In the genomic region with DNA sequence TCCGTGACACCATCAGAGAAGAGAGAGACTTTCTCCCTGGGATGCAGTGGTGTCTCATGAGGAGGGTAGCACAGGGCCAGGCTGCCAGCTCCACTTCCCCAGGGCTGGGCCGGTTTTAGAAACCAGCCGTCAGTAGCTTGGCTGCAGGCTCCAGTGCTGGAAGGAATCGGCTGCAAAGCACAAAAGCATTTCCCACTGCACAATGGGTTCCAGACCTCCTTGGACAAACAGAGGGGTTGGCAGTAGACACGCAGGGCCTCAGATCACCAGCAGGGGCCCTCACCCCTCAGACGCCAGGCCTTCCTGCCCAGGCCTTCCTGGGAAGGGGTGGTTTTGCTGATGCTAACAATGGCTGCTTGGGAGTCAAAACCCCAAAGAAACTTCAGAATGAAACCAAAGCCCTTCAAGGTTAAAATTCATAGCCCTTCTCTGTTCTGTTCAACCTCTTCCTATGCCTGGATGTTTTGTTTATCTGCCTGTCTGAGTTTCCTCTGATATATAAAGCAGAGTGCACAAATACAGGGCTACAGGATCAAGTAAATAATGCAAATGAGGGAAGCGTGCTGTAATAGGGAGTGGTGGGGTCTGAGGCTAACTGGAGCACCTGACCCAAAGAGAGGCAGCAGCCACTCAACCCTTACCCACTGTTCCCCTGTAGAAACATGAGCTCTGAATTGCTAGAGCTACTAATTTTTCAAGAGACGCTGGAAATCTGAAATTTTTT, we compare ENCODE assay signal across 1 cellular context.
A peak's percentile ranks its signal among the peaks of the same experiment; 100 is the strongest.
TF ChIP-seq lines count a peak whose summit lies in the region.

No MANE protein-coding gene starts in this region.

TF ChIP-seq in HepG2, 621 proteins besides CTCF, POLR2A, EP300 and RAD21 (continued from another document and continues in another):
- TF ChIP-seq, protein P1, sequence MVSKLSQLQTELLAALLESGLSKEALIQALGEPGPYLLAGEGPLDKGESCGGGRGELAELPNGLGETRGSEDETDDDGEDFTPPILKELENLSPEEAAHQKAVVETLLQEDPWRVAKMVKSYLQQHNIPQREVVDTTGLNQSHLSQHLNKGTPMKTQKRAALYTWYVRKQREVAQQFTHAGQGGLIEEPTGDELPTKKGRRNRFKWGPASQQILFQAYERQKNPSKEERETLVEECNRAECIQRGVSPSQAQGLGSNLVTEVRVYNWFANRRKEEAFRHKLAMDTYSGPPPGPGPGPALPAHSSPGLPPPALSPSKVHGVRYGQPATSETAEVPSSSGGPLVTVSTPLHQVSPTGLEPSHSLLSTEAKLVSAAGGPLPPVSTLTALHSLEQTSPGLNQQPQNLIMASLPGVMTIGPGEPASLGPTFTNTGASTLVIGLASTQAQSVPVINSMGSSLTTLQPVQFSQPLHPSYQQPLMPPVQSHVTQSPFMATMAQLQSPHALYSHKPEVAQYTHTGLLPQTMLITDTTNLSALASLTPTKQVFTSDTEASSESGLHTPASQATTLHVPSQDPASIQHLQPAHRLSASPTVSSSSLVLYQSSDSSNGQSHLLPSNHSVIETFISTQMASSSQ (IDR thresholded peaks at IDR 0.05; ENCODE audit: low read depth) = no peak
- TF ChIP-seq, protein P1 (CRISPR knock-in tag; IDR thresholded peaks at IDR 0.05; ENCODE audit: borderline replicate concordance) = no peak
- no peak for TF ChIP-seq NR2F2 (IDR thresholded peaks at IDR 0.05; ENCODE audit: borderline replicate concordance, low read depth)
- TF ChIP-seq, protein P2, sequence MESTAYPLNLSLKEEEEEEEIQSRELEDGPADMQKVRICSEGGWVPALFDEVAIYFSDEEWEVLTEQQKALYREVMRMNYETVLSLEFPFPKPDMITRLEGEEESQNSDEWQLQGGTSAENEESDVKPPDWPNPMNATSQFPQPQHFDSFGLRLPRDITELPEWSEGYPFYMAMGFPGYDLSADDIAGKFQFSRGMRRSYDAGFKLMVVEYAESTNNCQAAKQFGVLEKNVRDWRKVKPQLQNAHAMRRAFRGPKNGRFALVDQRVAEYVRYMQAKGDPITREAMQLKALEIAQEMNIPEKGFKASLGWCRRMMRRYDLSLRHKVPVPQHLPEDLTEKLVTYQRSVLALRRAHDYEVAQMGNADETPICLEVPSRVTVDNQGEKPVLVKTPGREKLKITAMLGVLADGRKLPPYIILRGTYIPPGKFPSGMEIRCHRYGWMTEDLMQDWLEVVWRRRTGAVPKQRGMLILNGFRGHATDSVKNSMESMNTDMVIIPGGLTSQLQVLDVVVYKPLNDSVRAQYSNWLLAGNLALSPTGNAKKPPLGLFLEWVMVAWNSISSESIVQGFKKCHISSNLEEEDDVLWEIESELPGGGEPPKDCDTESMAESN (CRISPR knock-in tag; conservative IDR thresholded peaks at IDR 0.05) = no peak
- no peak for TF ChIP-seq ZNF703 (CRISPR knock-in tag; IDR thresholded peaks at IDR 0.05; ENCODE audit: borderline replicate concordance)
- TF ChIP-seq HDAC2 (CRISPR knock-in tag; IDR thresholded peaks at IDR 0.05) = no peak; the same call in 1 of the 2 replicates
- no peak; the same call in 1 of the 2 replicates for TF ChIP-seq SP140L (CRISPR knock-in tag; IDR thresholded peaks at IDR 0.05; ENCODE audit: borderline replicate concordance)
- TF ChIP-seq ZFP62 (CRISPR knock-in tag; IDR thresholded peaks at IDR 0.05) = no peak
- no peak for TF ChIP-seq NKX3-1 (CRISPR knock-in tag; IDR thresholded peaks at IDR 0.05)
- no peak for TF ChIP-seq TMF1 (CRISPR knock-in tag; IDR thresholded peaks at IDR 0.05; ENCODE audit: low read depth)
- peak; percentile 44; the same call in 1 of the 2 replicates for TF ChIP-seq NFKB2 (CRISPR knock-in tag; IDR thresholded peaks at IDR 0.05; ENCODE audit: borderline replicate concordance)
- no peak for TF ChIP-seq PRMT3 (CRISPR knock-in tag; IDR thresholded peaks at IDR 0.05; ENCODE audit: borderline replicate concordance, low read depth)
- no peak for TF ChIP-seq ZBTB42 (CRISPR knock-in tag; IDR thresholded peaks at IDR 0.05)
- TF ChIP-seq TOE1 (CRISPR knock-in tag; IDR thresholded peaks at IDR 0.05) = no peak
- no peak for TF ChIP-seq TBP (CRISPR knock-in tag; IDR thresholded peaks at IDR 0.05)
- TF ChIP-seq NR2F6 (IDR thresholded peaks at IDR 0.05) = no peak
- TF ChIP-seq NR2F6 (CRISPR knock-in tag; IDR thresholded peaks at IDR 0.05) = peak; percentile 65; the same call in 1 of the 2 replicates
- TF ChIP-seq PLSCR1 (CRISPR knock-in tag; IDR thresholded peaks at IDR 0.05; ENCODE audit: borderline replicate concordance) = no peak
- TF ChIP-seq SNAI1 (CRISPR knock-in tag; IDR thresholded peaks at IDR 0.05; ENCODE audit: borderline replicate concordance) = no peak
- no peak for TF ChIP-seq ZNF383 (CRISPR knock-in tag; IDR thresholded peaks at IDR 0.05; ENCODE audit: borderline replicate concordance)
- TF ChIP-seq JDP2 (CRISPR knock-in tag; IDR thresholded peaks at IDR 0.05; ENCODE audit: borderline replicate concordance) = no peak
- TF ChIP-seq NR1H2 (CRISPR knock-in tag; IDR thresholded peaks at IDR 0.05; ENCODE audit: borderline replicate concordance, low read depth) = no peak
- TF ChIP-seq, protein P3, sequence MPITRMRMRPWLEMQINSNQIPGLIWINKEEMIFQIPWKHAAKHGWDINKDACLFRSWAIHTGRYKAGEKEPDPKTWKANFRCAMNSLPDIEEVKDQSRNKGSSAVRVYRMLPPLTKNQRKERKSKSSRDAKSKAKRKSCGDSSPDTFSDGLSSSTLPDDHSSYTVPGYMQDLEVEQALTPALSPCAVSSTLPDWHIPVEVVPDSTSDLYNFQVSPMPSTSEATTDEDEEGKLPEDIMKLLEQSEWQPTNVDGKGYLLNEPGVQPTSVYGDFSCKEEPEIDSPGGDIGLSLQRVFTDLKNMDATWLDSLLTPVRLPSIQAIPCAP (CRISPR knock-in tag; IDR thresholded peaks at IDR 0.05; ENCODE audit: low read depth) = no peak
- TF ChIP-seq TFAP4 (IDR thresholded peaks at IDR 0.05; ENCODE audit: borderline replicate concordance, low read depth) = 0 out of 2 replicates have a peak, but pooled peaks have one; percentile 8
- TF ChIP-seq, protein P4, sequence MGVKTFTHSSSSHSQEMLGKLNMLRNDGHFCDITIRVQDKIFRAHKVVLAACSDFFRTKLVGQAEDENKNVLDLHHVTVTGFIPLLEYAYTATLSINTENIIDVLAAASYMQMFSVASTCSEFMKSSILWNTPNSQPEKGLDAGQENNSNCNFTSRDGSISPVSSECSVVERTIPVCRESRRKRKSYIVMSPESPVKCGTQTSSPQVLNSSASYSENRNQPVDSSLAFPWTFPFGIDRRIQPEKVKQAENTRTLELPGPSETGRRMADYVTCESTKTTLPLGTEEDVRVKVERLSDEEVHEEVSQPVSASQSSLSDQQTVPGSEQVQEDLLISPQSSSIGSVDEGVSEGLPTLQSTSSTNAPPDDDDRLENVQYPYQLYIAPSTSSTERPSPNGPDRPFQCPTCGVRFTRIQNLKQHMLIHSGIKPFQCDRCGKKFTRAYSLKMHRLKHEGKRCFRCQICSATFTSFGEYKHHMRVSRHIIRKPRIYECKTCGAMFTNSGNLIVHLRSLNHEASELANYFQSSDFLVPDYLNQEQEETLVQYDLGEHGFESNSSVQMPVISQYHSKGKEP (CRISPR knock-in tag; IDR thresholded peaks at IDR 0.05) = no peak
- no peak for TF ChIP-seq ZNF549 (CRISPR knock-in tag; IDR thresholded peaks at IDR 0.05)
- TF ChIP-seq MAFG (CRISPR knock-in tag; IDR thresholded peaks at IDR 0.05) = no peak
- TF ChIP-seq, protein P5, sequence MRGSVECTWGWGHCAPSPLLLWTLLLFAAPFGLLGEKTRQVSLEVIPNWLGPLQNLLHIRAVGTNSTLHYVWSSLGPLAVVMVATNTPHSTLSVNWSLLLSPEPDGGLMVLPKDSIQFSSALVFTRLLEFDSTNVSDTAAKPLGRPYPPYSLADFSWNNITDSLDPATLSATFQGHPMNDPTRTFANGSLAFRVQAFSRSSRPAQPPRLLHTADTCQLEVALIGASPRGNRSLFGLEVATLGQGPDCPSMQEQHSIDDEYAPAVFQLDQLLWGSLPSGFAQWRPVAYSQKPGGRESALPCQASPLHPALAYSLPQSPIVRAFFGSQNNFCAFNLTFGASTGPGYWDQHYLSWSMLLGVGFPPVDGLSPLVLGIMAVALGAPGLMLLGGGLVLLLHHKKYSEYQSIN (CRISPR knock-in tag; IDR thresholded peaks at IDR 0.05; ENCODE audit: borderline replicate concordance) = no peak
- no peak for TF ChIP-seq ZBTB26 (CRISPR knock-in tag; IDR thresholded peaks at IDR 0.05; ENCODE audit: borderline replicate concordance)
- no peak for TF ChIP-seq THYN1 (CRISPR knock-in tag; IDR thresholded peaks at IDR 0.05; ENCODE audit: borderline replicate concordance, low read depth)
- TF ChIP-seq TEAD2 (CRISPR knock-in tag; IDR thresholded peaks at IDR 0.05) = no peak
- no peak for TF ChIP-seq HES4 (CRISPR knock-in tag; IDR thresholded peaks at IDR 0.05; ENCODE audit: borderline replicate concordance)
- no peak for TF ChIP-seq SP1 (IDR thresholded peaks at IDR 0.05)
- TF ChIP-seq SP1 (CRISPR knock-in tag; IDR thresholded peaks at IDR 0.05) = no peak; the same call in 1 of the 2 replicates
- TF ChIP-seq EHMT2 (IDR thresholded peaks at IDR 0.05; ENCODE audit: borderline replicate concordance, low read depth, low read length) = no peak
- TF ChIP-seq SCMH1 (CRISPR knock-in tag; IDR thresholded peaks at IDR 0.05; ENCODE audit: borderline replicate concordance) = no peak
- no peak for TF ChIP-seq ZNF766 (CRISPR knock-in tag; IDR thresholded peaks at IDR 0.05; ENCODE audit: borderline replicate concordance)
- no peak for TF ChIP-seq SRY (CRISPR knock-in tag; IDR thresholded peaks at IDR 0.05)
- TF ChIP-seq MEIS1 (CRISPR knock-in tag; IDR thresholded peaks at IDR 0.05; ENCODE audit: borderline replicate concordance) = no peak
- TF ChIP-seq MNT (IDR thresholded peaks at IDR 0.05) = no peak
- TF ChIP-seq, protein P6, sequence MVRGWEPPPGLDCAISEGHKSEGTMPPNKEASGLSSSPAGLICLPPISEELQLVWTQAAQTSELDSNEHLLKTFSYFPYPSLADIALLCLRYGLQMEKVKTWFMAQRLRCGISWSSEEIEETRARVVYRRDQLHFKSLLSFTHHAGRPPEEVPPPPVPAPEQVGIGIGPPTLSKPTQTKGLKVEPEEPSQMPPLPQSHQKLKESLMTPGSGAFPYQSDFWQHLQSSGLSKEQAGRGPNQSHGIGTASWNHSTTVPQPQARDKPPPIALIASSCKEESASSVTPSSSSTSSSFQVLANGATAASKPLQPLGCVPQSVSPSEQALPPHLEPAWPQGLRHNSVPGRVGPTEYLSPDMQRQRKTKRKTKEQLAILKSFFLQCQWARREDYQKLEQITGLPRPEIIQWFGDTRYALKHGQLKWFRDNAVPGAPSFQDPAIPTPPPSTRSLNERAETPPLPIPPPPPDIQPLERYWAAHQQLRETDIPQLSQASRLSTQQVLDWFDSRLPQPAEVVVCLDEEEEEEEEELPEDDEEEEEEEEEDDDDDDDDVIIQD (CRISPR knock-in tag; IDR thresholded peaks at IDR 0.05; ENCODE audit: low read depth) = no peak
- TF ChIP-seq SMC3 (IDR thresholded peaks at IDR 0.05; ENCODE audit: low read length) = peak; percentile 84
